In the genomic region with DNA sequence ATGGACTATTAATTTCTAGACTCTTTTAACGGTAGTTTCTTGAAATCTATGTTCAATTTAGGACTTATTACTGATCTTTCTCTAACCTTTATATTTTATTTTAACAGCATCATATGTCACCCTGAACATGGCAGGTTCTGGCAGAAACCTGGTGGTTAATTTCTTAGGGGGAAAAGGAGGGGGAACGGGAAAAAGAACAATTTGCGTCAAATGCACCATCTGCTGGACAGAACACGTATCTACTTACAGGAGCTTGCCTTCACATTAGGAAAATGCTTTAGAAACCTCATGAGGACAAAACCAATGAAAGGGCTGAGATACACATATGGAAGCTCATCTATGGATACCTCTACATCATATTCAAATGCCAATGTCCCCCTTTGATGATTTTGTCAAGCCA, we compare ENCODE assay signal across 8 cellular contexts.
DNase-seq lines count a peak whose midpoint lies in the region; ATAC-seq and TF ChIP-seq lines count a peak whose summit lies in the region.

No MANE protein-coding gene starts in this region.

- H3K9me3 ChIP-seq in iPS DF 6.9 (ENCODE audit: control insufficient read depth, insufficient read depth, low read length) (no peaks in the 10 kb centered on the region), ascending aorta (no peaks in the 10 kb centered on the region)

- H3K4me3 ChIP-seq in GM06990 (replicated peaks; ENCODE audit: low read depth, low read length) (no peak overlapping the region), iPS DF 6.9 (ENCODE audit: low read length) (no peak overlapping the region), ascending aorta (no peak overlapping the region)

- H3K4me1 ChIP-seq in iPS DF 6.9 (ENCODE audit: control insufficient read depth, insufficient read depth, low read length) (no peaks in the 10 kb centered on the region), ascending aorta (no peaks in the 10 kb centered on the region)

- DNase-seq in GM06990 (ENCODE audit: extremely low read depth, insufficient read length) = no peak
- peak; percentile 51 for DNase-seq in SK-N-DZ (ENCODE audit: low spot score)
- DNase-seq in iPS DF 6.9 (ENCODE audit: low read depth, low spot score) = peak; percentile 20
- no peak for DNase-seq in activated CD4-positive, alpha-beta T cell treated with anti-CD3 and anti-CD28 coated beads for 48 hours
- no peak for DNase-seq in activated T-cell treated with anti-CD3 and anti-CD28 coated beads, Interleukin-2, amount 50 U/mL, for 1 hour
- DNase-seq in ascending aorta (ENCODE audit: low spot score in 2 of 2) = no peak

- peak; percentile 69 for TF ChIP-seq CTCF in GM06990 (IDR thresholded peaks at IDR 0.05; ENCODE audit: insufficient read depth, low read length, poor library complexity, severe bottlenecking)
- TF ChIP-seq CTCF in ascending aorta (IDR thresholded peaks at IDR 0.05) = peak in 1 of 3 experiments; percentile 10

- no CpG with 5 or more reads among the region's 4 CpGs for WGBS in iPS DF 6.9 (ENCODE audit: insufficient coverage, insufficient read length)

- H3K27ac ChIP-seq in iPS DF 6.9 (ENCODE audit: low read length) (no peak overlapping the region), ascending aorta (no peak overlapping the region)

- H3K27me3 ChIP-seq in GM06990 (replicated peaks; ENCODE audit: control insufficient read depth, insufficient read depth, low read length) (no peaks in the 10 kb centered on the region), iPS DF 6.9 (ENCODE audit: control insufficient read depth, insufficient read depth, low read length) (no peaks in the 10 kb centered on the region), ascending aorta (no peaks in the 10 kb centered on the region)

- H3K36me3 ChIP-seq in GM06990 (ENCODE audit: control insufficient read depth, insufficient read depth, low read length) = no peaks in the 10 kb centered on the region
- no peaks in the 10 kb centered on the region for H3K36me3 ChIP-seq in iPS DF 6.9 (ENCODE audit: control insufficient read depth, insufficient read depth, low read length)
- no peaks in the 10 kb centered on the region for H3K36me3 ChIP-seq in ascending aorta

- intact Hi-C loops in ascending aorta (cut with DNase I) = no loop called here

- ATAC-seq in HG03342 (IDR thresholded peaks at IDR 0.05; ENCODE audit: unreplicated experiment) = peak; percentile 53
- no peak for ATAC-seq in GM21786 (IDR thresholded peaks at IDR 0.05; ENCODE audit: unreplicated experiment)

Comparison
In these comparisons a context has a peak if more than half of its experiments do, and no peak if none do; other contexts are left out.
1. DNase-seq: peak in SK-N-DZ (single experiment) and iPS DF 6.9 (single experiment); none in GM06990 (single experiment), activated CD4-positive, alpha-beta T cell treated with anti-CD3 and anti-CD28 coated beads for 48 hours (single experiment), activated T-cell treated with anti-CD3 and anti-CD28 coated beads, Interleukin-2, amount 50 U/mL, for 1 hour (single experiment) and ascending aorta (0 of 2).